8 cellular contexts compared by ENCODE assay signal in genomic region chr7:141739250-141739649, GRCh38. TPM values are rescaled to one million over a fixed set of nuclear protein-coding genes. Genes with fewer than 3 reads are reported as not detected.
DNase-seq lines count a peak whose midpoint lies in the region; ATAC-seq lines count a peak whose summit lies in the region.

No MANE protein-coding gene starts in this region.

- peak overlapping the region; percentile 80 for H3K4me3 ChIP-seq in iPS-18c (ENCODE audit: insufficient read depth, low read depth, low read length)
- H3K4me3 ChIP-seq in subcutaneous abdominal adipose tissue (ENCODE audit: low read depth in 1 of 5, low read length in 5 of 5), result peak overlapping the region in 3 of 5 donors; percentile 99 to 100 (median 100)

- H3K27me3 Mint-ChIP-seq in activated T-cell treated with anti-CD3 and anti-CD28 coated beads, Interleukin-2, amount 50 U/mL, for 24 hours, result no peaks in the 10 kb centered on the region
- H3K27me3 Mint-ChIP-seq in activated T-helper 2 cell treated with anti-CD3 and anti-CD28 coated beads, Interferon-gamma antibody, Interleukin-2, Interleukin-4, amounts not matched to agents 10 μg/mL and 5 μg/mL and 100 μg/mL, durations not matched to agents 14 hours and 24 hours and 36 hours (ENCODE audit: low read depth), result no peaks in the 10 kb centered on the region

- intact Hi-C loops in activated T-helper 2 cell treated with anti-CD3 and anti-CD28 coated beads, Interferon-gamma antibody, Interleukin-2, Interleukin-4, amounts not matched to agents 10 μg/mL and 5 μg/mL and 100 μg/mL, durations not matched to agents 14 hours and 24 hours and 36 hours (cut with micrococcal nuclease), result loop anchor here (5.0 kb wide), 1 partner anchor 1068 kb away; no protein-coding TSS in a partner anchor

- H3K9ac ChIP-seq in subcutaneous abdominal adipose tissue (ENCODE audit: low read length in 5 of 5), result peak overlapping the region in 2 of 5 donors; percentile 79 to 84

- peak overlapping the region; percentile 99 for H3K27ac Mint-ChIP-seq in activated T-cell treated with anti-CD3 and anti-CD28 coated beads, Interleukin-2, amount 50 U/mL, for 24 hours
- H3K27ac Mint-ChIP-seq in activated T-helper 2 cell treated with anti-CD3 and anti-CD28 coated beads, Interferon-gamma antibody, Interleukin-2, Interleukin-4, amounts not matched to agents 10 μg/mL and 5 μg/mL and 100 μg/mL, durations not matched to agents 14 hours and 24 hours and 36 hours, result peak overlapping the region; percentile 66

- peaks cover 66% of the 10 kb centered on the region for H3K36me3 Mint-ChIP-seq in activated T-cell treated with anti-CD3 and anti-CD28 coated beads, Interleukin-2, amount 50 U/mL, for 24 hours (ENCODE audit: low read depth)
- H3K36me3 Mint-ChIP-seq in activated T-helper 2 cell treated with anti-CD3 and anti-CD28 coated beads, Interferon-gamma antibody, Interleukin-2, Interleukin-4, amounts not matched to agents 10 μg/mL and 5 μg/mL and 100 μg/mL, durations not matched to agents 14 hours and 24 hours and 36 hours (ENCODE audit: low read depth), result peaks cover 55% of the 10 kb centered on the region

- no peak for DNase-seq in activated T-cell treated with anti-CD3 and anti-CD28 coated beads, Interleukin-2, amount 50 U/mL, for 24 hours
- DNase-seq in activated T-cell treated with anti-CD3 and anti-CD28 coated beads, Interleukin-2, amount 50 U/mL, for 1 hour, result no peak
- no peak for DNase-seq in activated T-helper 2 cell treated with anti-CD3 and anti-CD28 coated beads, Interferon-gamma antibody, Interleukin-2, Interleukin-4, amounts not matched to agents 10 μg/mL and 5 μg/mL and 100 μg/mL, durations not matched to agents 14 hours and 24 hours and 36 hours (ENCODE audit: low spot score)
- no peak for DNase-seq in NCI-H1417 (lab: John Stamatoyannopoulos, UW)
- DNase-seq in stimulated activated CD4-positive, alpha-beta T cell treated with anti-CD3 and anti-CD28 coated beads, Interleukin-4, amount 100 ng/mL, for 4 hours, result no peak

- peak overlapping the region; percentile 99 for H3K4me3 Mint-ChIP-seq in activated T-cell treated with anti-CD3 and anti-CD28 coated beads, Interleukin-2, amount 50 U/mL, for 24 hours
- H3K4me3 Mint-ChIP-seq in activated T-helper 2 cell treated with anti-CD3 and anti-CD28 coated beads, Interferon-gamma antibody, Interleukin-2, Interleukin-4, amounts not matched to agents 10 μg/mL and 5 μg/mL and 100 μg/mL, durations not matched to agents 14 hours and 24 hours and 36 hours (ENCODE audit: low read depth), result peak overlapping the region; percentile 94

- no peaks in the 10 kb centered on the region for H3K9me3 Mint-ChIP-seq in activated T-cell treated with anti-CD3 and anti-CD28 coated beads, Interleukin-2, amount 50 U/mL, for 24 hours
- H3K9me3 Mint-ChIP-seq in activated T-helper 2 cell treated with anti-CD3 and anti-CD28 coated beads, Interferon-gamma antibody, Interleukin-2, Interleukin-4, amounts not matched to agents 10 μg/mL and 5 μg/mL and 100 μg/mL, durations not matched to agents 14 hours and 24 hours and 36 hours, result no peaks in the 10 kb centered on the region

- ATAC-seq in HG02981 (IDR thresholded peaks at IDR 0.05; ENCODE audit: unreplicated experiment), result no peak

- H3K4me1 Mint-ChIP-seq in activated T-cell treated with anti-CD3 and anti-CD28 coated beads, Interleukin-2, amount 50 U/mL, for 24 hours (ENCODE audit: low read depth), result peaks cover 52% of the 10 kb centered on the region
- H3K4me1 Mint-ChIP-seq in activated T-helper 2 cell treated with anti-CD3 and anti-CD28 coated beads, Interferon-gamma antibody, Interleukin-2, Interleukin-4, amounts not matched to agents 10 μg/mL and 5 μg/mL and 100 μg/mL, durations not matched to agents 14 hours and 24 hours and 36 hours (ENCODE audit: low read depth), result peaks cover 23% of the 10 kb centered on the region

- peak overlapping the region; percentile 73 for H3K27ac ChIP-seq in subcutaneous abdominal adipose tissue (ENCODE audit: low read depth, low read length)

- H3K36me3 ChIP-seq in subcutaneous abdominal adipose tissue (ENCODE audit: control insufficient read depth in 5 of 5, insufficient read depth in 5 of 5, low read length in 5 of 5), result peaks cover 28 to 42% (median 34%) of the 10 kb centered on the region in 5 donors

- H3K4me1 ChIP-seq in subcutaneous abdominal adipose tissue (ENCODE audit: control insufficient read depth in 5 of 5, insufficient read depth in 5 of 5, low read length in 5 of 5), result peaks cover 4 to 23% (median 20%) of the 10 kb centered on the region in 5 donors

- H3K27me3 ChIP-seq in subcutaneous abdominal adipose tissue (ENCODE audit: control insufficient read depth in 5 of 5, insufficient read depth in 4 of 5, low read length in 5 of 5), result no peaks in the 10 kb centered on the region

- H3K9me3 ChIP-seq in iPS-18c (ENCODE audit: control insufficient read depth, insufficient read depth, low read length) (no peaks in the 10 kb centered on the region), subcutaneous abdominal adipose tissue (ENCODE audit: control insufficient read depth in 5 of 5, low read length in 5 of 5) (no peaks in the 10 kb centered on the region)

RNA-seq across cellular contexts. Expression of gene SSBP1, which starts 1.1 kb away (rescaled TPM):
- 244 and 245 TPM in 2 replicates for total RNA-seq in activated T-helper 2 cell treated with anti-CD3 and anti-CD28 coated beads, Interferon-gamma antibody, Interleukin-2, Interleukin-4, amounts not matched to agents 10 μg/mL and 5 μg/mL and 100 μg/mL, durations not matched to agents 14 hours and 24 hours and 36 hours

RNA-seq across cellular contexts. Expression of gene TAS2R3, which starts 24.6 kb away (rescaled TPM):
- total RNA-seq in activated T-helper 2 cell treated with anti-CD3 and anti-CD28 coated beads, Interferon-gamma antibody, Interleukin-2, Interleukin-4, amounts not matched to agents 10 μg/mL and 5 μg/mL and 100 μg/mL, durations not matched to agents 14 hours and 24 hours and 36 hours, result 1.2 and 1.5 TPM in 2 replicates

RNA-seq across cellular contexts. Expression of gene WEE2, which starts 31.1 kb away (rescaled TPM):
- total RNA-seq in activated T-helper 2 cell treated with anti-CD3 and anti-CD28 coated beads, Interferon-gamma antibody, Interleukin-2, Interleukin-4, amounts not matched to agents 10 μg/mL and 5 μg/mL and 100 μg/mL, durations not matched to agents 14 hours and 24 hours and 36 hours, result 0.05 TPM in 1 of 2 replicates, not detected in the other

RNA-seq across cellular contexts. Expression of gene TAS2R4, which starts 37.2 kb away (rescaled TPM):
- 0.78 and 0.94 TPM in 2 replicates for total RNA-seq in activated T-helper 2 cell treated with anti-CD3 and anti-CD28 coated beads, Interferon-gamma antibody, Interleukin-2, Interleukin-4, amounts not matched to agents 10 μg/mL and 5 μg/mL and 100 μg/mL, durations not matched to agents 14 hours and 24 hours and 36 hours

RNA-seq across cellular contexts. Expression of gene DENND11, which starts 37.3 kb away (rescaled TPM):
- 32.0 and 32.8 TPM in 2 replicates for total RNA-seq in activated T-helper 2 cell treated with anti-CD3 and anti-CD28 coated beads, Interferon-gamma antibody, Interleukin-2, Interleukin-4, amounts not matched to agents 10 μg/mL and 5 μg/mL and 100 μg/mL, durations not matched to agents 14 hours and 24 hours and 36 hours
